In genomic region chr17:75695141-75695829, GRCh38 we compare ENCODE assay signal across 11 cellular contexts. TPM values are rescaled to one million over a fixed set of nuclear protein-coding genes. Genes with fewer than 3 reads are reported as not detected.
DNase-seq lines count a peak whose midpoint lies in the region; ATAC-seq and TF ChIP-seq lines count a peak whose summit lies in the region.
"Had no signal": no experiment of that assay in that cellular context is flagged by ENCODE, and none has a peak within 500 bp of the region (broad histone marks: within the 10 kb centered on the region; RNA-seq: fewer than 3 reads in every experiment).

No MANE protein-coding gene starts in this region.

- WGBS in esophagus squamous epithelium, 2 donors = 21 to 41% methylated on average over 6 of the region's 7 CpGs

- DNase-seq in ELR (ENCODE audit: low read depth) (peak; percentile 97), SW480 (ENCODE audit: low spot score) (peak; percentile 54), esophagus squamous epithelium (lab: John Stamatoyannopoulos, UW) (no peak), NOMO-1 (lab: John Stamatoyannopoulos, UW; ENCODE audit: unreplicated experiment in 2 of 2) (no peak), NCI-H510A treated with DMSO at 0.1 percent for 48 hours (lab: John Stamatoyannopoulos, UW) (no peak)
- DNase-seq in activated effector memory CD4-positive, alpha-beta T cell treated with Interleukin-2 at 50 U/mL for 16 hours = no peak
- DNase-seq: CD8-positive, alpha-beta T cell; KG1 had no signal

- no peak overlapping the region for H3K4me3 ChIP-seq in esophagus squamous epithelium
- no peak overlapping the region for H3K4me3 ChIP-seq in rectal smooth muscle tissue (ENCODE audit: low read length)
- H3K4me3 ChIP-seq: cardiac muscle cell had no signal

- TF ChIP-seq CTCF in esophagus squamous epithelium (IDR thresholded peaks at IDR 0.05) = no peak

- TF ChIP-seq POLR2A in esophagus squamous epithelium (IDR thresholded peaks at IDR 0.05) = no peak

- intact Hi-C loops in esophagus squamous epithelium (cut with DNase I) = no loop called here

- H3K27me3 ChIP-seq in esophagus squamous epithelium (no peaks in the 10 kb centered on the region), rectal smooth muscle tissue (ENCODE audit: control insufficient read depth, insufficient read depth, low read length) (no peaks in the 10 kb centered on the region)
- H3K27me3 ChIP-seq: cardiac muscle cell had no signal

- H3K4me1 ChIP-seq in esophagus squamous epithelium (peaks cover 52 to 100% (median 96%) of the 10 kb centered on the region in 3 donors), rectal smooth muscle tissue (ENCODE audit: control insufficient read depth, insufficient read depth, low read length) (peaks cover 35% of the 10 kb centered on the region)

- H3K27ac ChIP-seq in esophagus squamous epithelium = peak overlapping the region; percentile 83 to 90 (median 86)
- H3K27ac ChIP-seq in rectal smooth muscle tissue (ENCODE audit: low read depth, low read length) = peak overlapping the region; percentile 77
- H3K27ac ChIP-seq: cardiac muscle cell had no signal

- ATAC-seq in HG02610 (IDR thresholded peaks at IDR 0.05; ENCODE audit: unreplicated experiment) = no peak
- ATAC-seq: CD8-positive, alpha-beta T cell had no signal

- no peaks in the 10 kb centered on the region for H3K9me3 ChIP-seq in esophagus squamous epithelium

- no peak overlapping the region for H3K9ac ChIP-seq in rectal smooth muscle tissue (ENCODE audit: low read length)

- H3K36me3 ChIP-seq in esophagus squamous epithelium (peaks cover 0 to 71% (median 10%) of the 10 kb centered on the region in 3 donors), rectal smooth muscle tissue (ENCODE audit: control insufficient read depth, insufficient read depth, low read length) (peaks cover 9% of the 10 kb centered on the region)
- H3K36me3 ChIP-seq: cardiac muscle cell had no signal

RNA-seq across cellular contexts. Expression of gene ITGB4, which starts 26.0 kb away (rescaled TPM):
- total RNA-seq in esophagus squamous epithelium = 100 to 1,000 TPM in 1 of 4 donors, 10 to 100 TPM in 3; 60.6 to 115 (median 82.3) TPM

RNA-seq across cellular contexts. Expression of gene SAP30BP, which starts 28.1 kb away (rescaled TPM):
- 10 to 100 TPM; 33.9 to 72.7 (median 44.4) TPM for total RNA-seq in esophagus squamous epithelium

RNA-seq across cellular contexts. Expression of gene RECQL5, which starts 28.3 kb away (rescaled TPM):
- total RNA-seq in esophagus squamous epithelium = 10 to 100 TPM; 25.1 to 82.8 (median 34.0) TPM

Comparison
In these comparisons a context has a peak if more than half of its experiments do, and no peak if none do; other contexts are left out.
1. DNase-seq: peak in ELR (single experiment) and SW480 (single experiment); none in esophagus squamous epithelium (single experiment), activated effector memory CD4-positive, alpha-beta T cell treated with Interleukin-2 at 50 U/mL for 16 hours (single experiment), NOMO-1 (0 of 2) and NCI-H510A treated with DMSO at 0.1 percent for 48 hours (single experiment).